In the genomic region with DNA sequence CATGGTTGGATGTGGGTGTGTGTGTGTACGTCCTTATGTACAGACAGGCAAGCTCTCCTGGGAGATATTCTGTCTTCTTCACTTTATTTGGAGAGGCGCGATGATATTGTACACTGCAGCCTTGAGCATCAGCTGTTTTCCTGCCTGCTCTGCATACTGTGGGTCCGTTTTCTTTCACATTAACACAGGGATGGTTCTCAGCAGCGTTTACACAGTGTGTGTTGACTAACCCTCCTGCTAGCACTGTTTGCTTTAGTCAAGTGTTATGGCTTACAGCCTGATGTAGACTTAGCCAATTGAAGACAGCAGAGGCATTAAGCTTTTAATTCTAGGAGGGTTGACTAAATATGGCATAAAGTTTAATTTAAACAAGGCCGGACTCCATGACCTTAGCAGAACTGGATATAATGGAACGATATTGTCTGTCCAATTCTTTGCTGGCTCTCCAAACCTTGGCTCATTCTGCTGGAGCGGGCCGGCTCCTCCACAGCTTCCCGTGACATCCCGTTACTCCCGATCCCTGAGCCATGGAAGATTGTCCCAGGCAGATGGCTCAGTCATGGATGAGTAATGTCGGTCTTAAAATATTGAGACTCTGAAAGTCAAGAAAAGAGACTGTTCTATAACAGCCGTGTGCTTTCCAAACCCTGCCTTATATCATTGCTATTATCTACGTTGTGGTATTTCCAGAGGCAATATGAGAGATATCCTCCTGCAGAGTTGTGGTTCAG, we compare ENCODE assay signal across 10 cellular contexts.
DNase-seq lines count a peak whose midpoint lies in the region; ATAC-seq and TF ChIP-seq lines count a peak whose summit lies in the region.
"Had no signal": no experiment of that assay in that cellular context is flagged by ENCODE, and none has a peak within 500 bp of the region (broad histone marks: within the 10 kb centered on the region; RNA-seq: fewer than 3 reads in every experiment).

No MANE protein-coding gene starts in this region.

- no peak overlapping the region for H3K4me3 Mint-ChIP-seq in activated CD4-positive, alpha-beta T cell treated with anti-CD3 and anti-CD28 coated beads for 36 hours

- POLR2A ChIA-PET in HEK293T (lab: Yijun Ruan, JAX) = no interaction called here
- POLR2A ChIA-PET in activated CD4-positive, alpha-beta T cell treated with anti-CD3 and anti-CD28 coated beads for 36 hours (lab: Charles Lee) = no interaction called here

- no peak overlapping the region for H3K27ac Mint-ChIP-seq in activated CD4-positive, alpha-beta T cell treated with anti-CD3 and anti-CD28 coated beads for 36 hours

- peaks cover 11% of the 10 kb centered on the region for H3K27me3 Mint-ChIP-seq in activated CD4-positive, alpha-beta T cell treated with anti-CD3 and anti-CD28 coated beads for 36 hours

- ATAC-seq in HG02678 (IDR thresholded peaks at IDR 0.05; ENCODE audit: unreplicated experiment) = no peak
- no peak for ATAC-seq in activated CD4-positive, alpha-beta T cell treated with anti-CD3 and anti-CD28 coated beads for 36 hours

- DNase-seq in D341Med (ENCODE audit: low spot score) (peak; percentile 61), NCI-H146 (lab: John Stamatoyannopoulos, UW) (peak; percentile 89), amniotic stem cell (lab: John Stamatoyannopoulos, UW) (peak; percentile 26), myocyte (ENCODE audit: low read depth) (peak; percentile 21), HEK293T (ENCODE audit: extremely low spot score) (no peak)
- DNase-seq in stimulated activated CD4-positive, alpha-beta T cell treated with anti-CD3 and anti-CD28 coated beads, Interleukin-4, amount 100 ng/mL, for 4 hours = no peak
- DNase-seq in activated CD4-positive, alpha-beta T cell treated with anti-CD3 and anti-CD28 coated beads for 36 hours = no peak
- DNase-seq: activated naive CD4-positive, alpha-beta T cell treated with anti-CD3 and anti-CD28 coated beads, Interleukin-2, amount 50 U/mL, for 16 hours; stimulated activated CD4-positive, alpha-beta T cell treated with anti-CD3 and anti-CD28 coated beads, Interleukin-4, amount 100 ng/mL, for 24 hours had no signal

- intact Hi-C loops in activated CD4-positive, alpha-beta T cell treated with anti-CD3 and anti-CD28 coated beads for 36 hours (cut with DNase I, micrococcal nuclease) = no loop called here

- no peaks in the 10 kb centered on the region for H3K36me3 Mint-ChIP-seq in activated CD4-positive, alpha-beta T cell treated with anti-CD3 and anti-CD28 coated beads for 36 hours (ENCODE audit: low read depth)

- no peaks in the 10 kb centered on the region for H3K9me3 Mint-ChIP-seq in activated CD4-positive, alpha-beta T cell treated with anti-CD3 and anti-CD28 coated beads for 36 hours (ENCODE audit: low read depth)

- CTCF ChIA-PET in HEK293T (lab: Yijun Ruan, JAX) = no interaction called here
- CTCF ChIA-PET in activated CD4-positive, alpha-beta T cell treated with anti-CD3 and anti-CD28 coated beads for 36 hours (lab: Charles Lee) = no interaction called here

- H3K4me1 Mint-ChIP-seq in activated CD4-positive, alpha-beta T cell treated with anti-CD3 and anti-CD28 coated beads for 36 hours = no peaks in the 10 kb centered on the region

TF ChIP-seq in HEK293T, 16 proteins besides CTCF, POLR2A, EP300 and RAD21:
- TF ChIP-seq FOXA1 (IDR thresholded peaks at IDR 0.05) = no peak
- TF ChIP-seq CTBP1 (IDR thresholded peaks at IDR 0.05; ENCODE audit: borderline replicate concordance) = no peak
- no peak for TF ChIP-seq SUZ12 (IDR thresholded peaks at IDR 0.05)
- no peak for TF ChIP-seq ZNF384 (IDR thresholded peaks at IDR 0.05)
- no peak for TF ChIP-seq SP1 (IDR thresholded peaks at IDR 0.05)
- TF ChIP-seq, protein P1, sequence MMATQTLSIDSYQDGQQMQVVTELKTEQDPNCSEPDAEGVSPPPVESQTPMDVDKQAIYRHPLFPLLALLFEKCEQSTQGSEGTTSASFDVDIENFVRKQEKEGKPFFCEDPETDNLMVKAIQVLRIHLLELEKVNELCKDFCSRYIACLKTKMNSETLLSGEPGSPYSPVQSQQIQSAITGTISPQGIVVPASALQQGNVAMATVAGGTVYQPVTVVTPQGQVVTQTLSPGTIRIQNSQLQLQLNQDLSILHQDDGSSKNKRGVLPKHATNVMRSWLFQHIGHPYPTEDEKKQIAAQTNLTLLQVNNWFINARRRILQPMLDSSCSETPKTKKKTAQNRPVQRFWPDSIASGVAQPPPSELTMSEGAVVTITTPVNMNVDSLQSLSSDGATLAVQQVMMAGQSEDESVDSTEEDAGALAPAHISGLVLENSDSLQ (IDR thresholded peaks at IDR 0.05) = no peak
- TF ChIP-seq ELF4 (IDR thresholded peaks at IDR 0.05) = no peak
- no peak for TF ChIP-seq L3MBTL2 (conservative IDR thresholded peaks at IDR 0.05)
- TF ChIP-seq TARDBP (IDR thresholded peaks at IDR 0.05) = no peak
- TF ChIP-seq FOXM1 (IDR thresholded peaks at IDR 0.05; ENCODE audit: borderline replicate concordance) = no peak
- no peak for TF ChIP-seq BHLHE40 (IDR thresholded peaks at IDR 0.05; ENCODE audit: borderline replicate concordance)

Comparison
In these comparisons a context has a peak if more than half of its experiments do, and no peak if none do; other contexts are left out.
1. DNase-seq: peak in D341Med (single experiment), NCI-H146 (single experiment), amniotic stem cell (single experiment) and myocyte (single experiment); none in stimulated activated CD4-positive, alpha-beta T cell treated with anti-CD3 and anti-CD28 coated beads, Interleukin-4, amount 100 ng/mL, for 4 hours (0 of 2), HEK293T (single experiment) and activated CD4-positive, alpha-beta T cell treated with anti-CD3 and anti-CD28 coated beads for 36 hours (single experiment).